In the genomic region with DNA sequence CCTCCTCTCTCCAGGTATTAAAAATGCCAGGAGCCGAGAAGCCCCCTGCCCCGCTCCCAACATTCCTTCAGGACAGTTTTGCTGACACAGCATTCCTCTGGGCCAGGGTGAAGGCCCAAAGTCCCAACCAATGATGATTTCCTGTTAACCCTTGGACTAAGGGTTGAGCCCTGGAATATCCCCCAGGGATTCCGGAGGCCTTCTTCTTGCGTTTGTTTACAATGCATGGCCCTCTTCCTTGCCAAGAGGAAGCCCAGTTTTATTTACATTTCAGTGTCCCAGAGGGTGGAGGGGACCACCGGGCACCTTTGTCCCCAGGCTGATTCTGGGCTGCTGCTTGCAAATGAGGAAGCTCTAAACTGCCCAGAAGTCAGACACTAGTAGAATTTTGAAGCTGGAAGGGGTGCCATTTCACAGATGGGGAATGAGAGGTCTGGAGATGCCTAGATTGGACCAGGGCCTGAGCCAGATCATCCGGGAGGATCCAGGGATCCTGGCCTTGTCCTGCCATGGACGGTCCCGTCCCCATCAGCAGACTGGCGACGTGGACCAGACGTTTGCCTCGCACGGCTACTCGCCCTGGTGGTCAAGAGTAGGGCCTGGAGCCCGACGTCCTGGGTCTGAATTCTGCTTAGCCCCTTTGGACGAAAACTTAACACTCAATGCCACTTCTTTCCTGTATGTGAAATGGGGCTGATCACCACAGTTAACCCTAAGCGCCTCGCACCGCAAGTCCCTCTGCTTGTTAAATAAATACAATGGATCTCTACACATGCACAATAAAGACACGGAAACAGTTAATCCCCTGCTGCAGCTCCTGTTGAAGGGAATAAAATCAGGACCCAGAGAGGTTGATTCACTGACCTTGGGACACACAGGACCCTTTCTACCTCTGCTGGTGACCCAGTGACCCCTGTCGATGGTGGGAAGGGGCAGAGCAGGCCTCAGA, we compare ENCODE assay signal across 11 cellular contexts. TPM values are rescaled to one million over a fixed set of nuclear protein-coding genes. Genes with fewer than 3 reads are reported as not detected.
A peak's percentile ranks its signal among the peaks of the same experiment; 100 is the strongest.
DNase-seq lines count a peak whose midpoint lies in the region; ATAC-seq, FAIRE-seq and TF ChIP-seq lines count a peak whose summit lies in the region.
"Had no signal": no experiment of that assay in that cellular context is flagged by ENCODE, and none has a peak within 500 bp of the region (broad histone marks: within the 10 kb centered on the region; RNA-seq: fewer than 3 reads in every experiment).

No MANE protein-coding gene starts in this region.

- H3K23ac ChIP-seq in H9 (ENCODE audit: insufficient read length, low read depth, low read length) = no peak overlapping the region

- H3K27ac Mint-ChIP-seq in H9 (peak overlapping the region in 1 of 3 experiments; percentile 27; a peak in 1 of 7 replicates), astrocyte (ENCODE audit: unreplicated experiment) (no peak overlapping the region)

- no peak overlapping the region for H3K4ac ChIP-seq in H9 (ENCODE audit: low read depth, low read length)

- H3K36me3 ChIP-seq in astrocyte (ENCODE audit: insufficient read depth, low read length) (no peaks in the 10 kb centered on the region), kidney (ENCODE audit: control insufficient read depth in 1 of 2, insufficient read depth in 2 of 2, low read length in 2 of 2) (no peaks in the 10 kb centered on the region), rectal smooth muscle tissue (ENCODE audit: control insufficient read depth, insufficient read depth, low read length) (no peaks in the 10 kb centered on the region), MG63 (peaks cover 6% of the 10 kb centered on the region)
- H3K36me3 ChIP-seq: ascending aorta, pancreas had no signal

- no peak for DNase-seq in H9
- DNase-seq in astrocyte (ENCODE audit: low read depth) = no peak
- DNase-seq in kidney = peak; percentile 60
- DNase-seq in DMS79 treated with DMSO at 0.1 percent for 48 hours (lab: John Stamatoyannopoulos, UW) = no peak
- no peak for DNase-seq in NCI-H82 treated with DMSO at 0.1 percent for 48 hours (lab: John Stamatoyannopoulos, UW; ENCODE audit: unreplicated experiment)
- DNase-seq in MG63 = no peak

- no peak overlapping the region for H3K4me2 ChIP-seq in H9 (ENCODE audit: insufficient read depth, insufficient read length, low read length)
- H3K4me2 ChIP-seq in astrocyte (ENCODE audit: low read length) = peak overlapping the region; percentile 68

- H4K20me1 ChIP-seq in H9 (ENCODE audit: control insufficient read depth, insufficient read depth, insufficient read length) (no peaks in the 10 kb centered on the region), astrocyte (ENCODE audit: insufficient read depth, low read length) (peaks cover 7% of the 10 kb centered on the region)

- H3K27ac ChIP-seq in H9 (ENCODE audit: insufficient read length, low read depth, low read length) = no peak overlapping the region
- H3K27ac ChIP-seq in astrocyte (ENCODE audit: low read depth, low read length) = no peak overlapping the region
- peak overlapping the region; percentile 45 to 61 for H3K27ac ChIP-seq in kidney (ENCODE audit: low read depth in 2 of 2, low read length in 2 of 2)
- no peak overlapping the region for H3K27ac ChIP-seq in rectal smooth muscle tissue (ENCODE audit: low read depth, low read length)

- H3K9me3 Mint-ChIP-seq in H9 (no peaks in the 10 kb centered on the region; a peak in 1 of 5 replicates), astrocyte (ENCODE audit: unreplicated experiment) (no peaks in the 10 kb centered on the region)

- H3K4me1 Mint-ChIP-seq in H9 (peaks cover 30 to 39% of the 10 kb centered on the region in 2 experiments), astrocyte (ENCODE audit: low read depth, unreplicated experiment) (peaks cover 30% of the 10 kb centered on the region)

- H2BK12ac ChIP-seq in H9 (ENCODE audit: insufficient read length, low read depth, low read length) = no peak overlapping the region

- WGBS in H9 (ENCODE audit: extremely low coverage, insufficient read length, low lambda C conversion rate) = no CpG with 5 or more reads among the region's 22 CpGs

- H3K79me1 ChIP-seq in H9 (ENCODE audit: insufficient read depth, low read depth, low read length, poor library complexity, severe bottlenecking) = no peaks in the 10 kb centered on the region

- no peak overlapping the region for H2BK20ac ChIP-seq in H9 (ENCODE audit: low read depth, low read length, poor library complexity, severe bottlenecking)

- H2AFZ ChIP-seq in H9 (ENCODE audit: low read length) (no peak overlapping the region), astrocyte (ENCODE audit: low read depth, low read length) (no peak overlapping the region)

- H3K14ac ChIP-seq in H9 (ENCODE audit: insufficient read depth, low read length) = no peak overlapping the region

- H3K79me2 ChIP-seq in H9 (ENCODE audit: insufficient read depth, low read length) (peaks cover 3% of the 10 kb centered on the region; the same call in 1 of the 2 replicates), astrocyte (ENCODE audit: insufficient read depth, low read length) (peaks cover 28% of the 10 kb centered on the region)

- H3K27me3 Mint-ChIP-seq in H9 (ENCODE audit: low read depth) (peaks cover 37% of the 10 kb centered on the region), astrocyte (ENCODE audit: low read depth, unreplicated experiment) (peaks cover 5% of the 10 kb centered on the region)

- H3K18ac ChIP-seq in H9 (ENCODE audit: insufficient read length, low read depth, low read length) = no peak overlapping the region

- FAIRE-seq in astrocyte (lab: Jason Lieb, UNC) = no peak
- FAIRE-seq in kidney (lab: Jason Lieb, UNC) = no peak
- FAIRE-seq: endothelial cell of umbilical vein, pancreas had no signal

- H3K36me3 Mint-ChIP-seq in H9 (ENCODE audit: insufficient read depth in 1 of 3, low read depth in 3 of 3) (peaks cover 4 to 8% (median 7%) of the 10 kb centered on the region in 3 experiments; a peak in 5 of 7 replicates), astrocyte (ENCODE audit: low read depth, unreplicated experiment) (peaks cover 6% of the 10 kb centered on the region)

- H3K56ac ChIP-seq in H9 (ENCODE audit: insufficient read length, low read depth, low read length) = no peak overlapping the region

- no peak overlapping the region for H4K91ac ChIP-seq in H9 (ENCODE audit: insufficient read length, low read depth, low read length)

- no peak overlapping the region for H3K9ac ChIP-seq in H9 (ENCODE audit: extremely low read depth, insufficient read length, low read length)
- H3K9ac ChIP-seq in astrocyte (ENCODE audit: low read length) = no peak overlapping the region
- peak overlapping the region in 1 of 2 donors; percentile 49 for H3K9ac ChIP-seq in kidney (ENCODE audit: low read length in 2 of 2)
- H3K9ac ChIP-seq in rectal smooth muscle tissue (ENCODE audit: low read length) = no peak overlapping the region

- peaks cover 4% of the 10 kb centered on the region for H3K23me2 ChIP-seq in H9 (ENCODE audit: insufficient read length, low read depth, low read length, poor library complexity, severe bottlenecking)

- H3K27me3 ChIP-seq in H9 (ENCODE audit: insufficient read depth, low read length) = no peaks in the 10 kb centered on the region; the same call in 1 of the 2 replicates
- H3K27me3 ChIP-seq in astrocyte (ENCODE audit: insufficient read depth, low read length) = peaks cover 3% of the 10 kb centered on the region
- no peaks in the 10 kb centered on the region for H3K27me3 ChIP-seq in rectal smooth muscle tissue (ENCODE audit: control insufficient read depth, insufficient read depth, low read length)
- no peaks in the 10 kb centered on the region for H3K27me3 ChIP-seq in MG63
- H3K27me3 ChIP-seq: ascending aorta, pancreas had no signal

- no peak overlapping the region for H4K8ac ChIP-seq in H9 (replicated peaks; ENCODE audit: insufficient read length, low read depth, low read length)

- intact Hi-C loops in kidney (cut with DNase I) = no loop called here

- H2BK5ac ChIP-seq in H9 (ENCODE audit: insufficient read length, low read length) = no peak overlapping the region

- H2BK120ac ChIP-seq in H9 (ENCODE audit: low read depth, low read length, poor library complexity, severe bottlenecking) = no peak overlapping the region

- H3T11ph ChIP-seq in H9 (ENCODE audit: low read length) = no peak overlapping the region

- 0 out of 3 replicates have a peak, but pooled peaks have one; percentile 8 for TF ChIP-seq CTCF in H9 (conservative IDR thresholded peaks at IDR 0.05)
- TF ChIP-seq CTCF in astrocyte (IDR thresholded peaks at IDR 0.05; ENCODE audit: insufficient read depth, low read depth, low read length) = no peak
- no peak for TF ChIP-seq CTCF in kidney (IDR thresholded peaks at IDR 0.05; ENCODE audit: borderline replicate concordance, extremely low read depth, insufficient read depth)

- H2BK15ac ChIP-seq in H9 (ENCODE audit: low read depth, low read length) = no peak overlapping the region

- ATAC-seq in activated CD4-positive, CD25-positive, alpha-beta regulatory T cell treated with anti-CD3 and anti-CD28 coated beads, Interleukin-2, amount 50 U/mL, for 24 hours = no peak

- no peaks in the 10 kb centered on the region for H3K9me3 ChIP-seq in H9 (ENCODE audit: control insufficient read depth, low read depth, low read length)
- H3K9me3 ChIP-seq in astrocyte (ENCODE audit: insufficient read depth, low read depth, low read length) = no peaks in the 10 kb centered on the region
- H3K9me3 ChIP-seq in kidney (ENCODE audit: control insufficient read depth in 1 of 2, low read length in 2 of 2) = no peaks in the 10 kb centered on the region
- no peaks in the 10 kb centered on the region for H3K9me3 ChIP-seq in MG63
- H3K9me3 ChIP-seq: ascending aorta, pancreas had no signal

- peaks cover 5% of the 10 kb centered on the region; the same call in 1 of the 2 replicates for H3K4me1 ChIP-seq in H9 (ENCODE audit: insufficient read depth, low read length)
- peaks cover 32% of the 10 kb centered on the region for H3K4me1 ChIP-seq in astrocyte (ENCODE audit: insufficient read depth, low read length)
- peaks cover 22 to 46% of the 10 kb centered on the region in 2 donors for H3K4me1 ChIP-seq in kidney (ENCODE audit: control insufficient read depth in 1 of 2, insufficient read depth in 1 of 2, low read depth in 1 of 2, low read length in 2 of 2)
- H3K4me1 ChIP-seq in rectal smooth muscle tissue (ENCODE audit: control insufficient read depth, insufficient read depth, low read length) = peaks cover 16% of the 10 kb centered on the region

- peak overlapping the region; percentile 62 to 83 for H3K4me3 Mint-ChIP-seq in H9
- H3K4me3 Mint-ChIP-seq in astrocyte (ENCODE audit: unreplicated experiment) = peak overlapping the region; percentile 54

- no peak overlapping the region for H2AK5ac ChIP-seq in H9 (ENCODE audit: insufficient read length, low read length)

- H3K4me3 ChIP-seq in astrocyte (ENCODE audit: insufficient read depth, low read depth, low read length) = no peak overlapping the region
- peak overlapping the region; percentile 65 to 74 for H3K4me3 ChIP-seq in kidney (ENCODE audit: low read length in 2 of 2)
- peak overlapping the region; percentile 45 for H3K4me3 ChIP-seq in rectal smooth muscle tissue (ENCODE audit: low read length)
- H3K4me3 ChIP-seq in MG63 = no peak overlapping the region

- no peak overlapping the region for H4K5ac ChIP-seq in H9 (ENCODE audit: insufficient read length, low read depth, low read length)

RNA-seq across cellular contexts. Expression of gene CIBAR2, which starts 55.6 kb away (rescaled TPM):
- not detected in 2 replicates for total RNA-seq in H9 (2021)
- total RNA-seq in astrocyte = not detected in 2 replicates
- 1.6 TPM for total RNA-seq in kidney
- polyA plus RNA-seq in kidney (ENCODE audit: insufficient read depth, low read depth, low replicate concordance) = not detected
- 0.72 TPM in 1 of 2 replicates, not detected in the other for total RNA-seq in MG63 (2014; rRNA removed; shearing (Covaris generic); ENCODE audit: low replicate concordance)
- total RNA-seq: ascending aorta, endothelial cell of umbilical vein, pancreas had no signal

Comparison
In these comparisons a context has a peak if more than half of its experiments do, and no peak if none do; other contexts are left out.
1. H3K27ac ChIP-seq: peak in kidney (2 of 2); none in H9 (single experiment), astrocyte (single experiment) and rectal smooth muscle tissue (single experiment).
2. H3K4me3 ChIP-seq: peak in kidney (2 of 2) and rectal smooth muscle tissue (single experiment); none in astrocyte (single experiment) and MG63 (single experiment).